Comparison of ENCODE assay signal across 16 cellular contexts in genomic region chr7:43058271-43059066, GRCh38. TPM values are rescaled to one million over a fixed set of nuclear protein-coding genes. Genes with fewer than 3 reads are reported as not detected.
A peak's percentile ranks its signal among the peaks of the same experiment; 100 is the strongest.
DNase-seq lines count a peak whose midpoint lies in the region; ATAC-seq, FAIRE-seq and TF ChIP-seq lines count a peak whose summit lies in the region.
"Had no signal": no experiment of that assay in that cellular context is flagged by ENCODE, and none has a peak within 500 bp of the region (broad histone marks: within the 10 kb centered on the region; RNA-seq: fewer than 3 reads in every experiment).

No MANE protein-coding gene starts in this region.

- CTCF ChIA-PET in WTC11 (lab: Charles Lee): no interaction called here

- H3K27ac Mint-ChIP-seq in WTC11: peak overlapping the region; percentile 18; the same call in 1 of the 2 replicates
- H3K27ac Mint-ChIP-seq: activated T-cell treated with anti-CD3 and anti-CD28 coated beads, Interleukin-2, amount 50 U/mL, for 72 hours; CD8-positive, alpha-beta T cell; IgD-negative memory B cell had no signal

- TF ChIP-seq CTCF in GM13977 (IDR thresholded peaks at IDR 0.05; ENCODE audit: extremely low read depth, insufficient read depth, missing control alignments) (no peak), WTC11 (IDR thresholded peaks at IDR 0.05) (no peak)

- DNase-seq in GM13977 (ENCODE audit: low spot score): peak; percentile 51
- no peak for DNase-seq in WTC11 (ENCODE audit: low spot score)
- DNase-seq in AML-193 (lab: John Stamatoyannopoulos, UW): no peak
- no peak for DNase-seq in frontal cortex (ENCODE audit: low spot score in 2 of 2)
- no peak for DNase-seq in NCI-H1436 treated with DMSO at 0.1 percent for 48 hours (lab: John Stamatoyannopoulos, UW)
- no peak for DNase-seq in nucleus accumbens (lab: John Stamatoyannopoulos, UW)
- DNase-seq: activated T-cell treated with anti-CD3 and anti-CD28 coated beads, Interleukin-2, amount 50 U/mL, for 72 hours; caudate nucleus; CD8-positive, alpha-beta T cell; left ventricle myocardium superior; NCI-H526 had no signal

- H3K4me3 Mint-ChIP-seq in WTC11: peak overlapping the region; percentile 24; the same call in 1 of the 2 replicates
- H3K4me3 Mint-ChIP-seq: CD8-positive, alpha-beta T cell had no signal

- no peaks in the 10 kb centered on the region; the same call in 1 of the 2 replicates for H3K27me3 Mint-ChIP-seq in WTC11 (ENCODE audit: low read depth)

- peak; percentile 35 for ATAC-seq in GM19452 (IDR thresholded peaks at IDR 0.05; ENCODE audit: unreplicated experiment)
- peak; percentile 74 for ATAC-seq in HG03025 (IDR thresholded peaks at IDR 0.05; ENCODE audit: low FRiP score, unreplicated experiment)
- no peak for ATAC-seq in WTC11
- ATAC-seq: activated T-cell treated with anti-CD3 and anti-CD28 coated beads, Interleukin-2, amount 50 U/mL, for 72 hours; CD8-positive, alpha-beta T cell; left ventricle myocardium superior had no signal

- POLR2A ChIA-PET in WTC11 (lab: Charles Lee): no interaction called here

- H3K4me1 Mint-ChIP-seq in WTC11: peaks cover 27% of the 10 kb centered on the region

- peaks cover 6% of the 10 kb centered on the region; the same call in 1 of the 2 replicates for H3K36me3 Mint-ChIP-seq in WTC11
- H3K36me3 Mint-ChIP-seq: CD8-positive, alpha-beta T cell; IgD-negative memory B cell had no signal

- FAIRE-seq in frontal cortex (lab: Jason Lieb, UNC): no peak

- peaks cover 13% of the 10 kb centered on the region for H3K9me3 Mint-ChIP-seq in WTC11
- H3K9me3 Mint-ChIP-seq: activated T-cell treated with anti-CD3 and anti-CD28 coated beads, Interleukin-2, amount 50 U/mL, for 72 hours; CD8-positive, alpha-beta T cell; IgD-negative memory B cell had no signal

- in situ Hi-C loops in GM13977 (cut with MboI; ENCODE audit: low pct_unique_long_range_greater_than_20kb, low sequenced_read_pairs, unreplicated experiment): no loop called here

TF ChIP-seq in WTC11, 78 proteins besides CTCF, POLR2A, EP300 and RAD21:
- TF ChIP-seq CBFB (CRISPR knock-in tag; IDR thresholded peaks at IDR 0.05; ENCODE audit: low read depth) (no peak), ELF4 (CRISPR knock-in tag; IDR thresholded peaks at IDR 0.05; ENCODE audit: low read depth) (no peak), HMGXB4 (CRISPR knock-in tag; IDR thresholded peaks at IDR 0.05) (no peak), ZNF671 (CRISPR knock-in tag; IDR thresholded peaks at IDR 0.05) (no peak), NR3C1 (CRISPR knock-in tag; conservative IDR thresholded peaks at IDR 0.05; ENCODE audit: low read depth) (no peak), JAZF1 (CRISPR knock-in tag; IDR thresholded peaks at IDR 0.05) (no peak), MXD4 (CRISPR knock-in tag; IDR thresholded peaks at IDR 0.05; ENCODE audit: borderline replicate concordance) (no peak), HMGA2 (CRISPR knock-in tag; IDR thresholded peaks at IDR 0.05) (no peak), E2F5 (CRISPR knock-in tag; IDR thresholded peaks at IDR 0.05) (no peak), ZNF263 (CRISPR knock-in tag; IDR thresholded peaks at IDR 0.05; ENCODE audit: low read depth) (no peak), NR2C2 (CRISPR knock-in tag; IDR thresholded peaks at IDR 0.05) (no peak), FOXP4 (CRISPR knock-in tag; IDR thresholded peaks at IDR 0.05) (no peak), ZNF138 (CRISPR knock-in tag; conservative IDR thresholded peaks at IDR 0.05) (no peak), ZNF232 (CRISPR knock-in tag; IDR thresholded peaks at IDR 0.05) (no peak), ATF6 (CRISPR knock-in tag; IDR thresholded peaks at IDR 0.05) (no peak), SP1 (CRISPR knock-in tag; conservative IDR thresholded peaks at IDR 0.05) (no peak), USF2 (CRISPR knock-in tag; IDR thresholded peaks at IDR 0.05) (no peak), TEAD1 (CRISPR knock-in tag; IDR thresholded peaks at IDR 0.05) (no peak), CREB1 (CRISPR knock-in tag; IDR thresholded peaks at IDR 0.05) (no peak), RELA (CRISPR knock-in tag; IDR thresholded peaks at IDR 0.05; ENCODE audit: borderline replicate concordance) (no peak)

RNA-seq across cellular contexts. Expression of gene HECW1, which starts 54.0 kb away (rescaled TPM):
- total RNA-seq in WTC11 (2021): 4.9 to 6.1 TPM (median 5.4 TPM) in 3 replicates
- total RNA-seq in frontal cortex: 41.6 TPM
- total RNA-seq: activated T-cell treated with anti-CD3 and anti-CD28 coated beads, Interleukin-2, amount 50 U/mL, for 72 hours; CD8-positive, alpha-beta T cell; left ventricle myocardium superior; pulmonary artery endothelial cell; T-helper 2 cell treated with Interferon-gamma antibody and Interleukin-4, amounts not matched to agents 100 ng/mL and 5 ng/mL, for 36 hours had no signal
